1 cellular context compared by ENCODE assay signal in genomic region chr17:62658136-62658535, GRCh38.
TF ChIP-seq lines count a peak whose summit lies in the region.

No MANE protein-coding gene starts in this region.

TF ChIP-seq in H1, 55 proteins besides CTCF, POLR2A, EP300 and RAD21 (continued from another document):
- TF ChIP-seq CHD7 (IDR thresholded peaks at IDR 0.05; ENCODE audit: insufficient replicate concordance, low read length) (no peak), E2F6 (IDR thresholded peaks at IDR 0.05) (no peak)
TF ChIP-seq in H1: peak in this region for 0.
